Comparison of ENCODE assay signal across 2 cellular contexts in genomic region chr12:126999352-126999751, GRCh38.
TF ChIP-seq lines count a peak whose summit lies in the region.

No MANE protein-coding gene starts in this region.

TF ChIP-seq in GM12878, 131 proteins besides CTCF, POLR2A, EP300 and RAD21 (continued from another document):
- TF ChIP-seq HSF1 (IDR thresholded peaks at IDR 0.05; ENCODE audit: low read depth, low read length) = no peak
- no peak for TF ChIP-seq BCL11A (IDR thresholded peaks at IDR 0.05; ENCODE audit: low read depth, low read length)
- TF ChIP-seq IRF3 (IDR thresholded peaks at IDR 0.05) = no peak
- TF ChIP-seq RCOR1 (conservative IDR thresholded peaks at IDR 0.05; ENCODE audit: low read depth, low read length) = no peak
- no peak for TF ChIP-seq SPI1 (IDR thresholded peaks at IDR 0.05; ENCODE audit: borderline replicate concordance, insufficient read depth, low read depth, low read length)
- TF ChIP-seq MEF2B (IDR thresholded peaks at IDR 0.05; ENCODE audit: partially characterized antibody, poor library complexity, severe bottlenecking) = no peak

TF ChIP-seq in neural cell, 6 proteins besides CTCF, POLR2A, EP300 and RAD21 (continued from another document):
- TF ChIP-seq REST (IDR thresholded peaks at IDR 0.05; ENCODE audit: borderline replicate concordance) (no peak), SMC3 (conservative IDR thresholded peaks at IDR 0.05; ENCODE audit: poor library complexity) (no peak), TAF1 (IDR thresholded peaks at IDR 0.05; ENCODE audit: low read depth) (no peak), MXI1 (conservative IDR thresholded peaks at IDR 0.05; ENCODE audit: poor library complexity, severe bottlenecking) (no peak), POLR2AphosphoS5 (IDR thresholded peaks at IDR 0.05) (no peak)
